In the genomic region with DNA sequence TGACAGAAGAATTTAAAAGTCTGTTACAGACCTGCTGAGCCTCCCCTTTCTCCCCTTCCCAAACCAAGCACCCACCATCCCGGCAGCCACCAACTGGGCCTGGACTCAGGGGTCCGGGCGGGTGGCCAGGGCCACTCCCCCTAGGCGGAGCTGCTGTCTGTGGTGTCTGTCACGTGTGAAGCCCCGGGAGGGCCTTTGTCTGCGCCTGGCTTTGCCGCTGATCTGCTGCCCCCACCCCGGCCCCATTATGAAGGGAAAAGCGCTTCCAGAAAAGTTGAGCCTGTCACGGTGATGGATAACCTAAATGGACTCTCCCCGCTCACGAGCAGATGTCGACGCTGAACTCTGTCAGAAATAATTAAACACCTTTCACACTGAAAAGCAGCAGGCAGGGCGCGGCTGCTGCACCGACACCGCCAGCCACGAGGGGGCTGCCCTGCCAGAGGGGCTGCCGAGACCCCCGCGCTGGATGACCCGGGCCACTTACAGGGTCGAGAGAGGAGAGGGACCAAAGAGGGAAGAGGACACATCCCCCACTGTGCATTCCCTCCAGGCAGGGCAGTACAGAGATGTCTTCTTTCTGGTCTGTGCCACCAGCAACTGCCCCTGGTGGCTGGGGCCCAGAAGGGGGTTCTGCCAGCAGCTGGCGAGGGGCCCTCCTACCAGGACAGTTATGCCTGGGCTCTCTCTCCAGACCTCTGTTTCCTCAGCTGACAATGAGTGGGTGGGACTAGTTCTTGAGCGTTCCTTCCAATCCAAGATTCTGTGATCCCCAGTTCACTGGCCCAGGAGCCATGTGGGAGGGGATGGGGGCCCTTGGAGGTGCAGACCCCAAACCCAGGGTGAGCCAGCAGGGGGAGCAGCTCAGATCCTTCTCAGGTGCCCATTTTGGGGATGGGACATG, we compare ENCODE assay signal across 8 cellular contexts. TPM values are rescaled to one million over a fixed set of nuclear protein-coding genes. Genes with fewer than 3 reads are reported as not detected.
A peak's percentile ranks its signal among the peaks of the same experiment; 100 is the strongest.
DNase-seq lines count a peak whose midpoint lies in the region; ATAC-seq and TF ChIP-seq lines count a peak whose summit lies in the region.

No MANE protein-coding gene starts in this region.

- H3K36me3 ChIP-seq in BJ (ENCODE audit: control insufficient read depth, insufficient read depth, low read length), result no peaks in the 10 kb centered on the region
- H3K36me3 ChIP-seq in MG63, result no peaks in the 10 kb centered on the region

- H3K4me3 ChIP-seq in BJ (ENCODE audit: low read depth, low read length), result no peak overlapping the region
- H3K4me3 ChIP-seq in MG63, result no peak overlapping the region

- peak; percentile 41; the same call in 1 of the 2 replicates for TF ChIP-seq CTCF in BJ (IDR thresholded peaks at IDR 0.05; ENCODE audit: insufficient read depth, low read depth, low read length)

- H3K9me3 ChIP-seq in MG63, result no peaks in the 10 kb centered on the region

- no peak for DNase-seq in BJ (ENCODE audit: low read depth)
- DNase-seq in MG63, result peak; percentile 33
- peak; percentile 16 for DNase-seq in amniotic epithelial cell (ENCODE audit: low read depth)
- peak; percentile 81 for DNase-seq in iPS-NIHi7 (ENCODE audit: extremely low spot score)
- DNase-seq in hippocampal formation (lab: John Stamatoyannopoulos, UW), result no peak
- DNase-seq in activated naive CD8-positive, alpha-beta T cell treated with anti-CD3 and anti-CD28 coated beads for 36 hours, result no peak

- no peaks in the 10 kb centered on the region for H3K4me1 Mint-ChIP-seq in activated naive CD8-positive, alpha-beta T cell treated with anti-CD3 and anti-CD28 coated beads for 36 hours

- H3K36me3 Mint-ChIP-seq in activated naive CD8-positive, alpha-beta T cell treated with anti-CD3 and anti-CD28 coated beads for 36 hours, result no peaks in the 10 kb centered on the region

- H3K27ac Mint-ChIP-seq in activated naive CD8-positive, alpha-beta T cell treated with anti-CD3 and anti-CD28 coated beads for 36 hours, result no peak overlapping the region

- peaks cover 22% of the 10 kb centered on the region for H3K27me3 Mint-ChIP-seq in activated naive CD8-positive, alpha-beta T cell treated with anti-CD3 and anti-CD28 coated beads for 36 hours

- CTCF ChIA-PET in BJ (lab: Yijun Ruan, JAX), result interaction anchor here (0.5 to 0.6 kb wide), 2 partner anchors 20 to 436 kb away, joined by 3 read pairs; no protein-coding TSS in a partner anchor

- ATAC-seq in GM18873 (IDR thresholded peaks at IDR 0.05; ENCODE audit: low FRiP score, unreplicated experiment), result no peak
- no peak for ATAC-seq in GM19395 (IDR thresholded peaks at IDR 0.05; ENCODE audit: unreplicated experiment)

- H3K27me3 ChIP-seq in BJ (ENCODE audit: control insufficient read depth, insufficient read depth, low read length) (peaks cover 11% of the 10 kb centered on the region), MG63 (no peaks in the 10 kb centered on the region)

- no peak overlapping the region for H3K4me3 Mint-ChIP-seq in activated naive CD8-positive, alpha-beta T cell treated with anti-CD3 and anti-CD28 coated beads for 36 hours

- no peaks in the 10 kb centered on the region for H3K9me3 Mint-ChIP-seq in activated naive CD8-positive, alpha-beta T cell treated with anti-CD3 and anti-CD28 coated beads for 36 hours

- POLR2A ChIA-PET in BJ (lab: Charles Lee), result no interaction called here

RNA-seq across cellular contexts. Expression of gene BARHL1, which starts 36.0 kb away (rescaled TPM):
- not detected in 2 replicates for polyA plus RNA-seq in BJ (2011; rRNA removed)
- not detected in 2 replicates for polyA minus RNA-seq in BJ (2011; rRNA and poly(A)+ RNA removed)
- total RNA-seq in MG63 (2014; rRNA removed; shearing (Covaris generic); ENCODE audit: low replicate concordance), result not detected in 2 replicates
- not detected for total RNA-seq in activated naive CD8-positive, alpha-beta T cell treated with anti-CD3 and anti-CD28 coated beads for 36 hours

Comparison
In these comparisons a context has a peak if more than half of its experiments do, and no peak if none do; other contexts are left out.
1. DNase-seq: peak in MG63 (single experiment), amniotic epithelial cell (single experiment) and iPS-NIHi7 (single experiment); none in BJ (single experiment), hippocampal formation (0 of 2) and activated naive CD8-positive, alpha-beta T cell treated with anti-CD3 and anti-CD28 coated beads for 36 hours (single experiment).